1 cellular context compared by ENCODE assay signal in the genomic region with DNA sequence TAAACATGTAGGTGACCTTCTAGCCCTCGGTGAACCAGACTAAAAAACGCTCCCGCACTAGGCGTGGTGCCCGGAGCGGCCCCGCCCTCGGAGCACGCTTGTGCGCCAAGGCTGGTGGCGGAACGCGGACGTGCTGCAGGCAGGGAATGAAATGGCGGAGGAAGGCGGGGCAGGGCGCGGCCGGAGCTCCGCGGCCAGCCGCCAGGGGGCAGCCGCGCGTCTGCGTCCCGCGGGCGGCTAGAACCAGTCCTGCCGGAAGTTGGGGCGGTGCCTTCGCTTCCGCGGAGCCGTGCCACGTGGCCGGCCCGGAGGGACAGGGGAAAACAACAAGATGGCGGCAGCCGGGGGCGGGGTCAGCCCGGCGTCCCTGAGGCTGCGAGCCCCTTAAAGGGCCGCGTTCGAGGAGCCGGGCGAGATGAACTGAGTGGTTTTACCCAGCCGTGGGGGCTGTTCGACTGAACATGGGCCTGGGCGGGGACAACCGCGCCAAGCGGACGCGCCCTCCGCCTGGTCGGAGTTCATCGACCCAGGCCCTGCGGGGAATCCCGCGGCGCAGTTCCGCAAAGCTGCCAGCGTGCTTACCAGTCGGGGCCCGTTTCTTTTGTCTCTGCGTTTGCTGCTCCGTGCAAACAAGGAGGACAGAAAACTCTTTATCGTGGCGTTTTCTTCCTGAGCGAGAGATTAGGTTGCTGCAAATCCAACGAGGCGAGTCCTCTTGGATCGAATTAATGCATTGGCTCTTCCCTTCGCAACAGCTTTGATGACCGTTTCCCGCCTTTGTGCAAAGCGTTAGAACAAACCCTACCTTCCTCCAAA.
A peak's percentile ranks its signal among the peaks of the same experiment; 100 is the strongest.
TF ChIP-seq lines count a peak whose summit lies in the region.

No MANE protein-coding gene starts in this region.

TF ChIP-seq in HepG2, 621 proteins besides CTCF, POLR2A, EP300 and RAD21 (continued from another document):
- TF ChIP-seq, protein P1, sequence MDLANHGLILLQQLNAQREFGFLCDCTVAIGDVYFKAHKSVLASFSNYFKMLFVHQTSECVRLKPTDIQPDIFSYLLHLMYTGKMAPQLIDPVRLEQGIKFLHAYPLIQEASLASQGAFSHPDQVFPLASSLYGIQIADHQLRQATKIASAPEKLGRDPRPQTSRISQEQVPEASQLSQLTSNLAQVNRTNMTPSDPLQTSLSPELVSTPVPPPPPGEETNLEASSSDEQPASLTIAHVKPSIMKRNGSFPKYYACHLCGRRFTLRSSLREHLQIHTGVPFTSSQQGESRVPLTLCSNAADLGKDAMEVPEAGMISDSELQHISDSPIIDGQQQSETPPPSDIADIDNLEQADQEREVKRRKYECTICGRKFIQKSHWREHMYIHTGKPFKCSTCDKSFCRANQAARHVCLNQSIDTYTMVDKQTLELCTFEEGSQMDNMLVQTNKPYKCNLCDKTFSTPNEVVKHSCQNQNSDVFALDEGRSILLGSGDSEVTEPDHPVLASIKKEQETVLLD (CRISPR knock-in tag; IDR thresholded peaks at IDR 0.05; ENCODE audit: low read depth), result peak; percentile 84
- TF ChIP-seq, protein P2, sequence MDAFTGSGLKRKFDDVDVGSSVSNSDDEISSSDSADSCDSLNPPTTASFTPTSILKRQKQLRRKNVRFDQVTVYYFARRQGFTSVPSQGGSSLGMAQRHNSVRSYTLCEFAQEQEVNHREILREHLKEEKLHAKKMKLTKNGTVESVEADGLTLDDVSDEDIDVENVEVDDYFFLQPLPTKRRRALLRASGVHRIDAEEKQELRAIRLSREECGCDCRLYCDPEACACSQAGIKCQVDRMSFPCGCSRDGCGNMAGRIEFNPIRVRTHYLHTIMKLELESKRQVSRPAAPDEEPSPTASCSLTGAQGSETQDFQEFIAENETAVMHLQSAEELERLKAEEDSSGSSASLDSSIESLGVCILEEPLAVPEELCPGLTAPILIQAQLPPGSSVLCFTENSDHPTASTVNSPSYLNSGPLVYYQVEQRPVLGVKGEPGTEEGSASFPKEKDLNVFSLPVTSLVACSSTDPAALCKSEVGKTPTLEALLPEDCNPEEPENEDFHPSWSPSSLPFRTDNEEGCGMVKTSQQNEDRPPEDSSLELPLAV (CRISPR knock-in tag; conservative IDR thresholded peaks at IDR 0.05; ENCODE audit: low read depth), result no peak
- no peak for TF ChIP-seq SIN3B (IDR thresholded peaks at IDR 0.05; ENCODE audit: low read length)
- TF ChIP-seq, protein P3, sequence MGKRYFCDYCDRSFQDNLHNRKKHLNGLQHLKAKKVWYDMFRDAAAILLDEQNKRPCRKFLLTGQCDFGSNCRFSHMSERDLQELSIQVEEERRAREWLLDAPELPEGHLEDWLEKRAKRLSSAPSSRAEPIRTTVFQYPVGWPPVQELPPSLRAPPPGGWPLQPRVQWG (CRISPR knock-in tag; IDR thresholded peaks at IDR 0.05; ENCODE audit: borderline replicate concordance, low read depth), result no peak
- TF ChIP-seq, protein P4, sequence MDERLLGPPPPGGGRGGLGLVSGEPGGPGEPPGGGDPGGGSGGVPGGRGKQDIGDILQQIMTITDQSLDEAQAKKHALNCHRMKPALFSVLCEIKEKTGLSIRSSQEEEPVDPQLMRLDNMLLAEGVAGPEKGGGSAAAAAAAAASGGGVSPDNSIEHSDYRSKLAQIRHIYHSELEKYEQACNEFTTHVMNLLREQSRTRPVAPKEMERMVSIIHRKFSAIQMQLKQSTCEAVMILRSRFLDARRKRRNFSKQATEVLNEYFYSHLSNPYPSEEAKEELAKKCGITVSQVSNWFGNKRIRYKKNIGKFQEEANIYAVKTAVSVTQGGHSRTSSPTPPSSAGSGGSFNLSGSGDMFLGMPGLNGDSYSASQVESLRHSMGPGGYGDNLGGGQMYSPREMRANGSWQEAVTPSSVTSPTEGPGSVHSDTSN (CRISPR knock-in tag; IDR thresholded peaks at IDR 0.05), result no peak; the same call in 1 of the 2 replicates
- peak; percentile 86; the same call in 1 of the 2 replicates for TF ChIP-seq ZNF709 (CRISPR knock-in tag; IDR thresholded peaks at IDR 0.05)
- TF ChIP-seq TCF7L2 (IDR thresholded peaks at IDR 0.05; ENCODE audit: low read depth, low read length), result no peak
